ENCODE assay signal across 1 cellular context in the genomic region with DNA sequence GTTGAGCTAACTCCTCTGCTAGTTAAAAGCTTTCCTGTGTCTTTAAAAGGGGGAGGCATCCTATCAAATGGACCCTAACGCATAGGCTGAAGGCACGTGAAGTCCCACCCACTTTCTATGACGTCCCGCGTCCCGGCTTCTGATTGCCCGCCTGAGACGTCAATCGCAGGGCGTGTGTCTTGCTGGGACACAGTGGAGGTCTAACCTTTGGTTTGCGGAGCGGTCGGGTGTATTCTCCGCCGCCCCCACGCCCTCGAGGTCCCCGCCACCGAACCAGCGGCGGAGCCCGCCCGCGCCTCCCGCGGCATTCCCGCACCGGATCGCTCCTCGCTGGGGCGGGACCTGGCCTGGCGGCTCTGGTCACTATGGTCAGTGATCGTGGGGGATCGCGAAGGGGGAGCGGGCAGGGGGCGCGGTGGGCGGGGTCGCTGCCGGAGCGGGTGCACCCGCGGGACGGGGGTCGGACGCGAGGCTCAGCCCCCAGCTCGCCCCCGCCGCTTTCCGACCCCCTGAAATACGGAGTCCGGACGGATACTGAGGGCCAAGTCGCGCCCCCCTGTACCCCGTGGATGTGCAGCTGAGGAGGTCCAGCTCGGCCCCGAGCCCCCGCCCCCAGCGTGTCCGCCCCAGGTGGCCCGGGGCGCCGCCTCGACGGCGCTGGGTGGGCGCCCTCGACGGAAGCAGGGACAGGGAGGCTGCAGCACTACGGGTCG.
TF ChIP-seq lines count a peak whose summit lies in the region.

A gene (plus strand): TSS at position 168 of the 713 bp plus-strand sequence. CDS start 198 bp downstream, at position 366.

TF ChIP-seq in HEK293, 187 proteins besides CTCF, POLR2A, EP300 and RAD21 (continued from another document):
- TF ChIP-seq ZNF2 (tag by site-specific recombination; IDR thresholded peaks at IDR 0.05) = peak; percentile 76
- TF ChIP-seq, protein P1, sequence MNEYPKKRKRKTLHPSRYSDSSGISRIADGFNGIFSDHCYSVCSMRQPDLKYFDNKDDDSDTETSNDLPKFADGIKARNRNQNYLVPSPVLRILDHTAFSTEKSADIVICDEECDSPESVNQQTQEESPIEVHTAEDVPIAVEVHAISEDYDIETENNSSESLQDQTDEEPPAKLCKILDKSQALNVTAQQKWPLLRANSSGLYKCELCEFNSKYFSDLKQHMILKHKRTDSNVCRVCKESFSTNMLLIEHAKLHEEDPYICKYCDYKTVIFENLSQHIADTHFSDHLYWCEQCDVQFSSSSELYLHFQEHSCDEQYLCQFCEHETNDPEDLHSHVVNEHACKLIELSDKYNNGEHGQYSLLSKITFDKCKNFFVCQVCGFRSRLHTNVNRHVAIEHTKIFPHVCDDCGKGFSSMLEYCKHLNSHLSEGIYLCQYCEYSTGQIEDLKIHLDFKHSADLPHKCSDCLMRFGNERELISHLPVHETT (tag by site-specific recombination; IDR thresholded peaks at IDR 0.05) = peak; percentile 83
- TF ChIP-seq GLIS1 (tag by site-specific recombination; IDR thresholded peaks at IDR 0.05) = peak; percentile 46; the same call in 1 of the 2 replicates
- TF ChIP-seq SP2 (tag by site-specific recombination; IDR thresholded peaks at IDR 0.05) = peak; percentile 95
- TF ChIP-seq, protein P2, sequence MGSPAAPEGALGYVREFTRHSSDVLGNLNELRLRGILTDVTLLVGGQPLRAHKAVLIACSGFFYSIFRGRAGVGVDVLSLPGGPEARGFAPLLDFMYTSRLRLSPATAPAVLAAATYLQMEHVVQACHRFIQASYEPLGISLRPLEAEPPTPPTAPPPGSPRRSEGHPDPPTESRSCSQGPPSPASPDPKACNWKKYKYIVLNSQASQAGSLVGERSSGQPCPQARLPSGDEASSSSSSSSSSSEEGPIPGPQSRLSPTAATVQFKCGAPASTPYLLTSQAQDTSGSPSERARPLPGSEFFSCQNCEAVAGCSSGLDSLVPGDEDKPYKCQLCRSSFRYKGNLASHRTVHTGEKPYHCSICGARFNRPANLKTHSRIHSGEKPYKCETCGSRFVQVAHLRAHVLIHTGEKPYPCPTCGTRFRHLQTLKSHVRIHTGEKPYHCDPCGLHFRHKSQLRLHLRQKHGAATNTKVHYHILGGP (tag by site-specific recombination; IDR thresholded peaks at IDR 0.05) = no peak
- no peak for TF ChIP-seq ZNF155 (tag by site-specific recombination; IDR thresholded peaks at IDR 0.05)
- TF ChIP-seq, protein P3, sequence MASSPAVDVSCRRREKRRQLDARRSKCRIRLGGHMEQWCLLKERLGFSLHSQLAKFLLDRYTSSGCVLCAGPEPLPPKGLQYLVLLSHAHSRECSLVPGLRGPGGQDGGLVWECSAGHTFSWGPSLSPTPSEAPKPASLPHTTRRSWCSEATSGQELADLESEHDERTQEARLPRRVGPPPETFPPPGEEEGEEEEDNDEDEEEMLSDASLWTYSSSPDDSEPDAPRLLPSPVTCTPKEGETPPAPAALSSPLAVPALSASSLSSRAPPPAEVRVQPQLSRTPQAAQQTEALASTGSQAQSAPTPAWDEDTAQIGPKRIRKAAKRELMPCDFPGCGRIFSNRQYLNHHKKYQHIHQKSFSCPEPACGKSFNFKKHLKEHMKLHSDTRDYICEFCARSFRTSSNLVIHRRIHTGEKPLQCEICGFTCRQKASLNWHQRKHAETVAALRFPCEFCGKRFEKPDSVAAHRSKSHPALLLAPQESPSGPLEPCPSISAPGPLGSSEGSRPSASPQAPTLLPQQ (tag by site-specific recombination; IDR thresholded peaks at IDR 0.05) = peak; percentile 75
- peak; percentile 84 for TF ChIP-seq ZEB2 (tag by site-specific recombination; IDR thresholded peaks at IDR 0.05)
- peak; percentile 45; the same call in 1 of the 2 replicates for TF ChIP-seq ZNF394 (tag by site-specific recombination; IDR thresholded peaks at IDR 0.05; ENCODE audit: borderline replicate concordance)
- TF ChIP-seq ZNF558 (tag by site-specific recombination; IDR thresholded peaks at IDR 0.05) = no peak
- peak; percentile 80; the same call in 1 of the 2 replicates for TF ChIP-seq ZBTB7A (tag by site-specific recombination; IDR thresholded peaks at IDR 0.05; ENCODE audit: low read depth)
- peak; percentile 93 for TF ChIP-seq KLF9 (tag by site-specific recombination; IDR thresholded peaks at IDR 0.05; ENCODE audit: low read depth)
- TF ChIP-seq ZIC2 (tag by site-specific recombination; IDR thresholded peaks at IDR 0.05) = peak; percentile 57
- TF ChIP-seq BCL11A (tag by site-specific recombination; IDR thresholded peaks at IDR 0.05; ENCODE audit: low read depth) = no peak
- TF ChIP-seq ZFP37 (tag by site-specific recombination; IDR thresholded peaks at IDR 0.05) = peak; percentile 47; the same call in 1 of the 2 replicates
- TF ChIP-seq GLIS2 (tag by site-specific recombination; IDR thresholded peaks at IDR 0.05) = peak; percentile 73
- no peak for TF ChIP-seq ZNF792 (tag by site-specific recombination; IDR thresholded peaks at IDR 0.05)
- TF ChIP-seq ZFHX2 (tag by site-specific recombination; conservative IDR thresholded peaks at IDR 0.05) = peak; percentile 92
- TF ChIP-seq, protein P4, sequence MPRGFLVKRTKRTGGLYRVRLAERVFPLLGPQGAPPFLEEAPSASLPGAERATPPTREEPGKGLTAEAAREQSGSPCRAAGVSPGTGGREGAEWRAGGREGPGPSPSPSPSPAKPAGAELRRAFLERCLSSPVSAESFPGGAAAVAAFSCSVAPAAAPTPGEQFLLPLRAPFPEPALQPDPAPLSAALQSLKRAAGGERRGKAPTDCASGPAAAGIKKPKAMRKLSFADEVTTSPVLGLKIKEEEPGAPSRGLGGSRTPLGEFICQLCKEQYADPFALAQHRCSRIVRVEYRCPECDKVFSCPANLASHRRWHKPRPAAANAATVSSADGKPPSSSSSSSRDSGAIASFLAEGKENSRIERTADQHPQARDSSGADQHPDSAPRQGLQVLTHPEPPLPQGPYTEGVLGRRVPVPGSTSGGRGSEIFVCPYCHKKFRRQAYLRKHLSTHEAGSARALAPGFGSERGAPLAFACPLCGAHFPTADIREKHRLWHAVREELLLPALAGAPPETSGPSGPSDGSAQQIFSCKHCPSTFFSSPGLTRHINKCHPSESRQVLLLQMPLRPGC (tag by site-specific recombination; IDR thresholded peaks at IDR 0.05) = peak; percentile 66
- TF ChIP-seq ZNF501 (tag by site-specific recombination; IDR thresholded peaks at IDR 0.05) = peak; percentile 89
- peak; percentile 64; the same call in 1 of the 2 replicates for TF ChIP-seq ZFP69B (tag by site-specific recombination; IDR thresholded peaks at IDR 0.05)
- TF ChIP-seq ZNF391 (tag by site-specific recombination; IDR thresholded peaks at IDR 0.05; ENCODE audit: borderline replicate concordance, low read depth) = peak; percentile 60; the same call in 1 of the 2 replicates
- TF ChIP-seq, protein P5, sequence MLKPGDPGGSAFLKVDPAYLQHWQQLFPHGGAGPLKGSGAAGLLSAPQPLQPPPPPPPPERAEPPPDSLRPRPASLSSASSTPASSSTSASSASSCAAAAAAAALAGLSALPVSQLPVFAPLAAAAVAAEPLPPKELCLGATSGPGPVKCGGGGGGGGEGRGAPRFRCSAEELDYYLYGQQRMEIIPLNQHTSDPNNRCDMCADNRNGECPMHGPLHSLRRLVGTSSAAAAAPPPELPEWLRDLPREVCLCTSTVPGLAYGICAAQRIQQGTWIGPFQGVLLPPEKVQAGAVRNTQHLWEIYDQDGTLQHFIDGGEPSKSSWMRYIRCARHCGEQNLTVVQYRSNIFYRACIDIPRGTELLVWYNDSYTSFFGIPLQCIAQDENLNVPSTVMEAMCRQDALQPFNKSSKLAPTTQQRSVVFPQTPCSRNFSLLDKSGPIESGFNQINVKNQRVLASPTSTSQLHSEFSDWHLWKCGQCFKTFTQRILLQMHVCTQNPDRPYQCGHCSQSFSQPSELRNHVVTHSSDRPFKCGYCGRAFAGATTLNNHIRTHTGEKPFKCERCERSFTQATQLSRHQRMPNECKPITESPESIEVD (tag by site-specific recombination; IDR thresholded peaks at IDR 0.05) = no peak
- TF ChIP-seq, protein P6, sequence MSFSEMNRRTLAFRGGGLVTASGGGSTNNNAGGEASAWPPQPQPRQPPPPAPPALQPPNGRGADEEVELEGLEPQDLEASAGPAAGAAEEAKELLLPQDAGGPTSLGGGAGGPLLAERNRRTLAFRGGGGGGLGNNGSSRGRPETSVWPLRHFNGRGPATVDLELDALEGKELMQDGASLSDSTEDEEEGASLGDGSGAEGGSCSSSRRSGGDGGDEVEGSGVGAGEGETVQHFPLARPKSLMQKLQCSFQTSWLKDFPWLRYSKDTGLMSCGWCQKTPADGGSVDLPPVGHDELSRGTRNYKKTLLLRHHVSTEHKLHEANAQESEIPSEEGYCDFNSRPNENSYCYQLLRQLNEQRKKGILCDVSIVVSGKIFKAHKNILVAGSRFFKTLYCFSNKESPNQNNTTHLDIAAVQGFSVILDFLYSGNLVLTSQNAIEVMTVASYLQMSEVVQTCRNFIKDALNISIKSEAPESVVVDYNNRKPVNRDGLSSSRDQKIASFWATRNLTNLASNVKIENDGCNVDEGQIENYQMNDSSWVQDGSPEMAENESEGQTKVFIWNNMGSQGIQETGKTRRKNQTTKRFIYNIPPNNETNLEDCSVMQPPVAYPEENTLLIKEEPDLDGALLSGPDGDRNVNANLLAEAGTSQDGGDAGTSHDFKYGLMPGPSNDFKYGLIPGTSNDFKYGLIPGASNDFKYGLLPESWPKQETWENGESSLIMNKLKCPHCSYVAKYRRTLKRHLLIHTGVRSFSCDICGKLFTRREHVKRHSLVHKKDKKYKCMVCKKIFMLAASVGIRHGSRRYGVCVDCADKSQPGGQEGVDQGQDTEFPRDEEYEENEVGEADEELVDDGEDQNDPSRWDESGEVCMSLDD (tag by site-specific recombination; IDR thresholded peaks at IDR 0.05) = peak; percentile 81; the same call in 1 of the 2 replicates
- peak; percentile 74 for TF ChIP-seq ZXDB (tag by site-specific recombination; IDR thresholded peaks at IDR 0.05)
TF ChIP-seq in HEK293: peak in this region for 52.
